8 cellular contexts compared by ENCODE assay signal in the genomic region with DNA sequence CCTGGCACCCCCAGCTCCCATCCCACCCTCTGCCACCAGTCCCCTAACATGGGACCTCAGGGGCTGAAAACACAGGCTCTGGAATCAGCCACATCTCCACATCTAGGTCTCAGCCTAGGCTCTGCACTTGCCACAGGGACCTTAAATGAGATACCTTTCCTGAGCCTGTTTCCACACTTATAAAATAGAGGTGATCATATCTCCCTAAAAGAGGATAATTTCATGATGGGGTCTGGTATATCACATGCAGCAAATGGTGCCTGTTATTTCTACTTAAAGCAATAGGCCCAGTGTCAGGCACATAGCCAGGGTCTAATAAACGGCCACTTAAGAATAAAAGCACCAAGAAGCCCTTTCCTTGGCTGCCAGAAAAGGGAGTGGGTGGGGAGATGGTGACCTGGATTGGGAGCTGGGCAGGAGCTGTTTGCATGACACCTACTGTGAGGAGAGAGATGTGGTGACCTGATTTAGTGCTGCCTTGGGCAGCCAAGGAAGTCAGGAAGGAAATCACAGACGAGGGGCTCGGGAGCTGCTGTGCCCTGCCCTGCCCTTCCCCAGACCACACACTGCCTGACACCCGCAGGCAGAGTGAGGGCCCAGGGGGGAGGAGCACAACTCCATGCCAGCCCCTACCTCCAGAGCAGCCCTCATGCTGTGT.
DNase-seq lines count a peak whose midpoint lies in the region; ATAC-seq and TF ChIP-seq lines count a peak whose summit lies in the region.

No MANE protein-coding gene starts in this region.

- H2BK120ac ChIP-seq in mesenchymal stem cell (ENCODE audit: low read depth, low read length), result peak overlapping the region; percentile 99

- H3K9ac ChIP-seq in HUES6 (ENCODE audit: low read length) (peak overlapping the region; percentile 68), mesenchymal stem cell (ENCODE audit: low read length) (peak overlapping the region; percentile 83)

- TSS peak; percentile 74 for BruUV-seq in A673 (replicated peaks; lab: Mats Ljungman, UMichigan)

- H3K4me2 ChIP-seq in mesenchymal stem cell (ENCODE audit: low read length, poor library complexity, severe bottlenecking), result no peak overlapping the region

- peaks cover 5% of the 10 kb centered on the region for H3K79me1 ChIP-seq in mesenchymal stem cell (replicated peaks; ENCODE audit: low read length, poor library complexity, severe bottlenecking)

- H3K36me3 ChIP-seq in A673 (ENCODE audit: insufficient read depth, low read length, poor library complexity, severe bottlenecking) (no peaks in the 10 kb centered on the region), HUES6 (ENCODE audit: control insufficient read depth, insufficient read depth, low read length) (no peaks in the 10 kb centered on the region), mesenchymal stem cell (ENCODE audit: control insufficient read depth in 1 of 2, insufficient read depth in 2 of 2, low read depth in 1 of 2, low read length in 2 of 2) (no peaks in the 10 kb centered on the region), uterus (no peaks in the 10 kb centered on the region)

- H2AFZ ChIP-seq in mesenchymal stem cell (ENCODE audit: low read depth, low read length), result no peak overlapping the region

- H3K14ac ChIP-seq in mesenchymal stem cell (ENCODE audit: low read length in 2 of 2), result peak overlapping the region in 1 of 2 experiments; percentile 99

- peak overlapping the region; percentile 94 for H2BK5ac ChIP-seq in mesenchymal stem cell (ENCODE audit: low read depth, low read length, poor library complexity, severe bottlenecking)

- H3K9me3 ChIP-seq in A673 (ENCODE audit: low read depth, low read length, poor library complexity, severe bottlenecking) (no peaks in the 10 kb centered on the region), HUES6 (ENCODE audit: control insufficient read depth, insufficient read depth, low read depth, low read length) (no peaks in the 10 kb centered on the region), mesenchymal stem cell (ENCODE audit: control insufficient read depth, low read length) (no peaks in the 10 kb centered on the region), uterus (no peaks in the 10 kb centered on the region)

- peak overlapping the region; percentile 100 for H4K91ac ChIP-seq in mesenchymal stem cell (ENCODE audit: low read length)

- TF ChIP-seq POLR2A in uterus (IDR thresholded peaks at IDR 0.05), result no peak

- intact Hi-C loops in A673 (cut with micrococcal nuclease; ENCODE audit: unreplicated experiment), result loop anchor here (2.0 kb wide), 2 partner anchors 65 to 75 kb away; no protein-coding TSS in a partner anchor
- intact Hi-C loops in uterus (cut with DNase I; ENCODE audit: low total_unique reads), result no loop called here
- intact Hi-C loops in head of caudate nucleus (cut with DNase I), result loop anchor here (2.0 kb wide), 1 partner anchor 67 kb away; no protein-coding TSS in a partner anchor

- peak overlapping the region; percentile 100 for H2AK5ac ChIP-seq in mesenchymal stem cell (ENCODE audit: low read length, severe bottlenecking)

- H3K27me3 ChIP-seq in A673 (replicated peaks; ENCODE audit: insufficient read depth, low read depth, low read length, poor library complexity) (no peaks in the 10 kb centered on the region), HUES6 (ENCODE audit: control insufficient read depth, insufficient read depth, low read length) (no peaks in the 10 kb centered on the region), mesenchymal stem cell (ENCODE audit: control insufficient read depth in 1 of 2, insufficient read depth in 1 of 2, low read length in 2 of 2) (no peaks in the 10 kb centered on the region), uterus (no peaks in the 10 kb centered on the region)

- H3K4me3 ChIP-seq in A673 (ENCODE audit: low read depth, low read length, poor library complexity, severe bottlenecking) (no peak overlapping the region), HUES6 (ENCODE audit: low read depth, low read length) (no peak overlapping the region; the same call in 1 of the 2 replicates), mesenchymal stem cell (ENCODE audit: insufficient read depth in 1 of 2, low read depth in 1 of 2, low read length in 2 of 2) (no peak overlapping the region), uterus (no peak overlapping the region)

- DNase-seq in A673 (ENCODE audit: low spot score) (peak; percentile 56), mesenchymal stem cell (peak; percentile 48), uterus (no peak), SKM-1 treated with dmso at 0.1 percent for 144 hours (lab: John Stamatoyannopoulos, UW; ENCODE audit: unreplicated experiment) (no peak), head of caudate nucleus (no peak)

- H3K18ac ChIP-seq in mesenchymal stem cell (ENCODE audit: low read depth in 1 of 2, low read length in 2 of 2), result peak overlapping the region; percentile 100

- H3K27ac ChIP-seq in A673 (ENCODE audit: low read depth, low read length, poor library complexity, severe bottlenecking), result peak overlapping the region; percentile 99
- H3K27ac ChIP-seq in HUES6 (ENCODE audit: low read depth, low read length), result peak overlapping the region; percentile 83
- H3K27ac ChIP-seq in adipose tissue (ENCODE audit: low read depth, low read length), result peak overlapping the region; percentile 83
- H3K27ac ChIP-seq in mesenchymal stem cell (ENCODE audit: low read length, poor library complexity, severe bottlenecking), result peak overlapping the region; percentile 99
- H3K27ac ChIP-seq in uterus, result peak overlapping the region; percentile 92 to 95

- H2BK12ac ChIP-seq in mesenchymal stem cell (ENCODE audit: low read length in 2 of 2), result peak overlapping the region; percentile 46 to 100

- peak overlapping the region; percentile 97 for H2BK15ac ChIP-seq in mesenchymal stem cell (ENCODE audit: low read depth, poor library complexity, severe bottlenecking)

- H3K4me1 ChIP-seq in A673 (ENCODE audit: insufficient read depth, low read length, poor library complexity, severe bottlenecking), result peaks cover 78% of the 10 kb centered on the region
- peaks cover 75% of the 10 kb centered on the region for H3K4me1 ChIP-seq in HUES6 (ENCODE audit: control insufficient read depth, insufficient read depth, low read length)
- H3K4me1 ChIP-seq in mesenchymal stem cell (ENCODE audit: control insufficient read depth, insufficient read depth, low read depth, low read length), result peaks cover 60% of the 10 kb centered on the region
- H3K4me1 ChIP-seq in uterus, result peaks cover 0 to 18% of the 10 kb centered on the region in 2 donors

- H3K4ac ChIP-seq in mesenchymal stem cell (ENCODE audit: low read depth in 1 of 2, low read length in 2 of 2), result peak overlapping the region; percentile 70 to 99

- CTCF ChIA-PET in A673 (lab: Charles Lee), result interaction anchor here (0.6 kb wide), 1 partner anchor 76 kb away, joined by 5 read pairs; no protein-coding TSS in a partner anchor

- H4K8ac ChIP-seq in mesenchymal stem cell (ENCODE audit: low read length), result peak overlapping the region; percentile 98

- H3K23ac ChIP-seq in mesenchymal stem cell (ENCODE audit: low read length in 2 of 2), result peak overlapping the region in 1 of 2 experiments; percentile 27

- POLR2A ChIA-PET in A673 (lab: Charles Lee; ENCODE audit: low non-redundant PET), result no interaction called here

- no peak for ATAC-seq in HG03469 (IDR thresholded peaks at IDR 0.05; ENCODE audit: unreplicated experiment)

- WGBS in adipose tissue, 3 donors, result 24 to 41% (median 32%) methylated on average over 4 of the region's 4 CpGs
- 3% methylated on average over 4 of the region's 4 CpGs for WGBS in mesenchymal stem cell

- TF ChIP-seq CTCF in A673 (conservative IDR thresholded peaks at IDR 0.05; ENCODE audit: low read depth, low read length) (no peak), uterus (IDR thresholded peaks at IDR 0.05) (no peak)

Comparison
In these comparisons a context has a peak if more than half of its experiments do, and no peak if none do; other contexts are left out.
1. DNase-seq: peak in A673 (single experiment) and mesenchymal stem cell (single experiment); none in uterus (0 of 2), SKM-1 treated with dmso at 0.1 percent for 144 hours (single experiment) and head of caudate nucleus (0 of 42).
2. Peak in every context shown above with its lines, with median percentiles within 50 percentile points of each other: H3K27ac ChIP-seq.